8 cellular contexts compared by ENCODE assay signal in genomic region chr3:102229062-102229655, GRCh38.
DNase-seq lines count a peak whose midpoint lies in the region; ATAC-seq and TF ChIP-seq lines count a peak whose summit lies in the region.

No MANE protein-coding gene starts in this region.

- ATAC-seq in GM19455 (IDR thresholded peaks at IDR 0.05; ENCODE audit: unreplicated experiment) (peak; percentile 69), natural killer cell (peak; percentile 90 to 94 (median 93))
- ATAC-seq in stimulated activated naive B cell treated with anti-CD40 and anti-IgM and Interleukin-4, amounts not matched to agents 10 μg/mL and 1 μg/mL and 100 μg/mL, for 72 hours (replicated peaks) = peak; percentile 44 to 45

- H3K27me3 Mint-ChIP-seq in natural killer cell (ENCODE audit: low read depth in 2 of 2) = peaks cover 2 to 10% of the 10 kb centered on the region in 2 donors
- peaks cover 6 to 11% of the 10 kb centered on the region in 2 donors for H3K27me3 Mint-ChIP-seq in stimulated activated naive B cell treated with anti-CD40 and anti-IgM and Interleukin-4, amounts not matched to agents 10 μg/mL and 1 μg/mL and 100 μg/mL, for 72 hours

- TF ChIP-seq POLR2A in esophagus squamous epithelium (IDR thresholded peaks at IDR 0.05) = no peak

- H3K4me1 Mint-ChIP-seq in natural killer cell = no peaks in the 10 kb centered on the region
- peaks cover 26 to 50% of the 10 kb centered on the region in 2 donors for H3K4me1 Mint-ChIP-seq in stimulated activated naive B cell treated with anti-CD40 and anti-IgM and Interleukin-4, amounts not matched to agents 10 μg/mL and 1 μg/mL and 100 μg/mL, for 72 hours

- 20 to 26% methylated on average over 7 of the region's 7 CpGs for WGBS in esophagus squamous epithelium, 2 donors

- H3K36me3 ChIP-seq in OCI-LY3 (replicated peaks; ENCODE audit: low read depth, low read length) (no peaks in the 10 kb centered on the region), esophagus squamous epithelium (no peaks in the 10 kb centered on the region)

- H3K9me3 Mint-ChIP-seq in natural killer cell = no peaks in the 10 kb centered on the region
- no peaks in the 10 kb centered on the region for H3K9me3 Mint-ChIP-seq in stimulated activated naive B cell treated with anti-CD40 and anti-IgM and Interleukin-4, amounts not matched to agents 10 μg/mL and 1 μg/mL and 100 μg/mL, for 72 hours

- H3K79me2 ChIP-seq in OCI-LY3 (ENCODE audit: low read length) = no peaks in the 10 kb centered on the region

- H3K27ac ChIP-seq in OCI-LY3 (ENCODE audit: low read length) (no peak overlapping the region), esophagus squamous epithelium (no peak overlapping the region)

- intact Hi-C loops in esophagus squamous epithelium (cut with DNase I) (loop anchor here (5.0 kb wide), 1 partner anchor 422 kb away; no protein-coding TSS in a partner anchor), natural killer cell (cut with micrococcal nuclease) (loop anchor here (2.0 to 10.0 kb wide), 2 partner anchors 426 to 534 kb away; no protein-coding TSS in a partner anchor)

- H3K9me3 ChIP-seq in OCI-LY3 (ENCODE audit: insufficient read depth, low read length) = no peaks in the 10 kb centered on the region
- H3K9me3 ChIP-seq in esophagus squamous epithelium = no peaks in the 10 kb centered on the region

- H4K20me1 ChIP-seq in OCI-LY3 (ENCODE audit: insufficient read depth, low read length) = no peaks in the 10 kb centered on the region

- H3K36me3 Mint-ChIP-seq in natural killer cell = no peaks in the 10 kb centered on the region
- no peaks in the 10 kb centered on the region for H3K36me3 Mint-ChIP-seq in stimulated activated naive B cell treated with anti-CD40 and anti-IgM and Interleukin-4, amounts not matched to agents 10 μg/mL and 1 μg/mL and 100 μg/mL, for 72 hours

- H3K27me3 ChIP-seq in OCI-LY3 (ENCODE audit: low read depth, low read length) = peaks cover 5% of the 10 kb centered on the region; the same call in 1 of the 2 replicates
- H3K27me3 ChIP-seq in esophagus squamous epithelium = no peaks in the 10 kb centered on the region

- TF ChIP-seq CTCF in OCI-LY3 (IDR thresholded peaks at IDR 0.05; ENCODE audit: low read depth, low read length) = peak; percentile 94
- TF ChIP-seq CTCF in esophagus squamous epithelium (IDR thresholded peaks at IDR 0.05) = peak; percentile 84 to 93 (median 92)
- TF ChIP-seq CTCF in natural killer cell (IDR thresholded peaks at IDR 0.05) = peak; percentile 86

- H3K4me2 ChIP-seq in OCI-LY3 (ENCODE audit: low read length) = peak overlapping the region; percentile 49

- DNase-seq in COLO668 (lab: John Stamatoyannopoulos, UW; ENCODE audit: unreplicated experiment) (peak; percentile 54), HuH-7.5 (ENCODE audit: low spot score) (peak; percentile 25), esophagus squamous epithelium (lab: John Stamatoyannopoulos, UW) (no peak), natural killer cell (peak; percentile 64)
- peak; percentile 74 for DNase-seq in activated CD8-positive, alpha-beta memory T cell treated with anti-CD3 and anti-CD28 coated beads, Interleukin-2, amount 50 U/mL, for 4 hours
- DNase-seq in stimulated activated naive B cell treated with anti-CD40 and anti-IgM and Interleukin-4, amounts not matched to agents 10 μg/mL and 1 μg/mL and 100 μg/mL, for 72 hours = peak; percentile 71

- H3K27ac Mint-ChIP-seq in natural killer cell = no peak overlapping the region
- no peak overlapping the region for H3K27ac Mint-ChIP-seq in stimulated activated naive B cell treated with anti-CD40 and anti-IgM and Interleukin-4, amounts not matched to agents 10 μg/mL and 1 μg/mL and 100 μg/mL, for 72 hours

- H3K4me3 ChIP-seq in OCI-LY3 (ENCODE audit: low read length) = peak overlapping the region; percentile 15; the same call in 1 of the 2 replicates
- no peak overlapping the region for H3K4me3 ChIP-seq in esophagus squamous epithelium

- H2AFZ ChIP-seq in OCI-LY3 (ENCODE audit: low read depth, low read length) = 0 out of 2 replicates have a peak overlapping the region, but pooled peaks have one; percentile 36

- H3K4me1 ChIP-seq in OCI-LY3 (ENCODE audit: low read length) = peaks cover 39% of the 10 kb centered on the region
- H3K4me1 ChIP-seq in esophagus squamous epithelium = peaks cover 0 to 5% (median 0%) of the 10 kb centered on the region in 3 donors

- no peak overlapping the region for H3K4me3 Mint-ChIP-seq in natural killer cell
- no peak overlapping the region for H3K4me3 Mint-ChIP-seq in stimulated activated naive B cell treated with anti-CD40 and anti-IgM and Interleukin-4, amounts not matched to agents 10 μg/mL and 1 μg/mL and 100 μg/mL, for 72 hours

- H3K9ac ChIP-seq in OCI-LY3 (ENCODE audit: low read length) = 0 out of 2 replicates have a peak overlapping the region, but pooled peaks have one; percentile 16
